In the genomic region with DNA sequence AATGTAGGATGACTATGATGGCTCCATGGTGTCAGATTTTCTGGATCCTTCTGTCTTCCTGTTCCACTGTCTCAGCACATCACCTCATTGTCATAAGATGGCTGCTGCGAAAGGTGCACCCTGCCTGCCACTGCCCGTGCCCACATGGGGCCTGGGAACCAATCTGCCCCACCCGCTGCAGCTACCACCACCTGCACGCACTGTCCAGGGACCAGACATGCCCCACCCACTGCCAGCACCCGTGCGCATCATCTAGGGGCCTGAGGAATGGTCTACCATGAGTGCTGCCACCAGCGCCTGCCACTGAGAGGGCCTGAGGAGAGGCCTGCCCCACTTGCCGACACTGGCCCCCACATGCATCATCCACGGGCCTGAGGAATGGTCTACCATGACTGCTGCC, we compare ENCODE assay signal across 26 cellular contexts. TPM values are rescaled to one million over a fixed set of nuclear protein-coding genes. Genes with fewer than 3 reads are reported as not detected.
"Had no signal": no experiment of that assay in that cellular context is flagged by ENCODE, and none has a peak within 500 bp of the region (broad histone marks: within the 10 kb centered on the region; RNA-seq: fewer than 3 reads in every experiment).

No MANE protein-coding gene starts in this region.

- ATAC-seq: left cardiac atrium; left ventricle myocardium superior; lower lobe of right lung; natural killer cell; pancreas; sciatic nerve; stimulated activated naive CD8-positive, alpha-beta T cell treated with anti-CD3 and anti-CD28 coated beads, Interleukin-15, amount 100 ng/mL, for 72 hours had no signal

- H3K4me3 Mint-ChIP-seq: natural killer cell; stimulated activated naive CD8-positive, alpha-beta T cell treated with anti-CD3 and anti-CD28 coated beads, Interleukin-15, amount 100 ng/mL, for 72 hours had no signal

- H3K4me1 ChIP-seq: esophagus squamous epithelium, heart right ventricle, lower lobe of right lung, pancreas, suprapubic skin, transverse colon had no signal

- DNase-seq: dermis blood vessel endothelial cell; effector memory CD4-positive, alpha-beta T cell; esophagus squamous epithelium; foreskin melanocyte; glutamatergic neuron; heart right ventricle; hippocampal formation; left cardiac atrium; left ventricle myocardium superior; lower lobe of right lung; natural killer cell; occipital lobe; pancreas; retina; stimulated activated CD4-positive, alpha-beta T cell treated with anti-CD3 and anti-CD28 coated beads, Interleukin-12 subunit alpha, Interleukin-12 subunit beta, amount 100 ng/mL, for 4 hours; stimulated activated CD4-positive, alpha-beta T cell treated with anti-CD3 and anti-CD28 coated beads, Interleukin-1b, Interleukin-23, amount 100 ng/mL, for 48 hours; stimulated activated CD4-positive, alpha-beta T cell treated with anti-CD3 and anti-CD28 coated beads, Interleukin-4, amount 100 ng/mL, for 1 hour; stimulated activated CD8-positive, alpha-beta memory T cell treated with anti-CD3 and anti-CD28 coated beads, Interleukin-4, amount 100 ng/mL, for 48 hours; stimulated activated naive CD4-positive, alpha-beta T cell; stimulated activated naive CD8-positive, alpha-beta T cell treated with anti-CD3 and anti-CD28 coated beads, Interleukin-15, amount 100 ng/mL, for 72 hours; transverse colon had no signal

- H3K36me3 ChIP-seq: esophagus squamous epithelium, lower lobe of right lung, pancreas, suprapubic skin, transverse colon had no signal

- H3K4me3 ChIP-seq: coronary artery, esophagus squamous epithelium, heart right ventricle, lower lobe of right lung, pancreas, smooth muscle cell, suprapubic skin, transverse colon had no signal

- H3K27me3 Mint-ChIP-seq: stimulated activated naive CD8-positive, alpha-beta T cell treated with anti-CD3 and anti-CD28 coated beads, Interleukin-15, amount 100 ng/mL, for 72 hours had no signal

- H3K9me3 ChIP-seq: pancreas, suprapubic skin had no signal

- H3K27me3 ChIP-seq: heart right ventricle, pancreas, suprapubic skin had no signal

- H3K27ac ChIP-seq: coronary artery, esophagus squamous epithelium, heart right ventricle, lower lobe of right lung, pancreas, suprapubic skin, transverse colon had no signal

- H3K27ac Mint-ChIP-seq: natural killer cell; stimulated activated naive CD8-positive, alpha-beta T cell treated with anti-CD3 and anti-CD28 coated beads, Interleukin-15, amount 100 ng/mL, for 72 hours had no signal

- H3K4me1 Mint-ChIP-seq: natural killer cell; stimulated activated naive CD8-positive, alpha-beta T cell treated with anti-CD3 and anti-CD28 coated beads, Interleukin-15, amount 100 ng/mL, for 72 hours had no signal

RNA-seq across cellular contexts. Expression of gene CYP46A1, which starts 23.8 kb away (rescaled TPM):
- total RNA-seq: kidney epithelial cell had no signal
